15 cellular contexts compared by ENCODE assay signal in genomic region chr5:163453705-163454104, GRCh38. TPM values are rescaled to one million over a fixed set of nuclear protein-coding genes. Genes with fewer than 3 reads are reported as not detected.
DNase-seq lines count a peak whose midpoint lies in the region; ATAC-seq and TF ChIP-seq lines count a peak whose summit lies in the region.
"Had no signal": no experiment of that assay in that cellular context is flagged by ENCODE, and none has a peak within 500 bp of the region (broad histone marks: within the 10 kb centered on the region; RNA-seq: fewer than 3 reads in every experiment).

No MANE protein-coding gene starts in this region.

- H3K36me3 ChIP-seq in CD4-positive, CD25-positive, alpha-beta regulatory T cell (ENCODE audit: control insufficient read depth, insufficient read depth, low read length) = peaks cover 28% of the 10 kb centered on the region

- no peak for ATAC-seq in CD4-positive, CD25-positive, alpha-beta regulatory T cell (ENCODE audit: low read depth in 2 of 2)
- ATAC-seq in GM18519 (IDR thresholded peaks at IDR 0.05; ENCODE audit: low FRiP score, unreplicated experiment) = no peak

- H3K27me3 Mint-ChIP-seq in CD4-positive, CD25-positive, alpha-beta regulatory T cell = no peaks in the 10 kb centered on the region
- H3K27me3 Mint-ChIP-seq: IgD-negative memory B cell had no signal

- H3K27me3 ChIP-seq in CD4-positive, CD25-positive, alpha-beta regulatory T cell (ENCODE audit: control insufficient read depth, insufficient read depth, low read length) = no peaks in the 10 kb centered on the region
- H3K27me3 ChIP-seq: SJSA1 had no signal

- peak overlapping the region; percentile 8 for H3K27ac ChIP-seq in CD4-positive, CD25-positive, alpha-beta regulatory T cell (ENCODE audit: insufficient read depth, low read length, poor library complexity, severe bottlenecking)
- H3K27ac ChIP-seq: SJSA1 had no signal

- no peak for DNase-seq in CD4-positive, CD25-positive, alpha-beta regulatory T cell
- DNase-seq in HS-5 (ENCODE audit: low read depth) = peak; percentile 13
- peak; percentile 65 for DNase-seq in choroid plexus epithelial cell (ENCODE audit: low read depth)
- peak; percentile 70 for DNase-seq in iris pigment epithelial cell (ENCODE audit: low read depth)
- DNase-seq in kidney tubule cell (ENCODE audit: low spot score) = no peak
- DNase-seq in GM20000 (ENCODE audit: low spot score) = no peak
- DNase-seq in AG08395 (ENCODE audit: low spot score) = no peak
- DNase-seq: C1 segment of cervical spinal cord, DND-41, NCI-H1105, NCI-H1694 treated with DMSO at 0.1 percent for 48 hours, NCI-H69 had no signal

- peaks cover 18% of the 10 kb centered on the region for H3K36me3 Mint-ChIP-seq in CD4-positive, CD25-positive, alpha-beta regulatory T cell

- peaks cover 7 to 32% (median 25%) of the 10 kb centered on the region in 4 donors for H3K4me1 Mint-ChIP-seq in CD4-positive, CD25-positive, alpha-beta regulatory T cell

- H3K9me3 Mint-ChIP-seq in CD4-positive, CD25-positive, alpha-beta regulatory T cell = no peaks in the 10 kb centered on the region

- H3K27ac Mint-ChIP-seq in CD4-positive, CD25-positive, alpha-beta regulatory T cell = no peak overlapping the region
- H3K27ac Mint-ChIP-seq: IgD-negative memory B cell had no signal

- H3K9me3 ChIP-seq in CD4-positive, CD25-positive, alpha-beta regulatory T cell (ENCODE audit: control insufficient read depth in 2 of 2, low read length in 2 of 2) = no peaks in the 10 kb centered on the region
- H3K9me3 ChIP-seq: SJSA1 had no signal

- H3K4me1 ChIP-seq in CD4-positive, CD25-positive, alpha-beta regulatory T cell (ENCODE audit: control insufficient read depth, insufficient read depth, low read length, poor library complexity, severe bottlenecking) = peaks cover 18% of the 10 kb centered on the region

- no peak overlapping the region for H3K4me3 Mint-ChIP-seq in CD4-positive, CD25-positive, alpha-beta regulatory T cell
- H3K4me3 Mint-ChIP-seq: IgD-negative memory B cell had no signal

- H3K4me3 ChIP-seq in CD4-positive, CD25-positive, alpha-beta regulatory T cell (ENCODE audit: low read depth, low read length) = no peak overlapping the region
- no peak overlapping the region for H3K4me3 ChIP-seq in choroid plexus epithelial cell (ENCODE audit: low read depth, low read length)
- H3K4me3 ChIP-seq: SJSA1 had no signal

- TF ChIP-seq CTCF in choroid plexus epithelial cell (conservative IDR thresholded peaks at IDR 0.05; ENCODE audit: low read depth, low read length) = no peak
- no peak for TF ChIP-seq CTCF in GM20000 (IDR thresholded peaks at IDR 0.05; ENCODE audit: extremely low read depth, missing control alignments)

RNA-seq across cellular contexts. Expression of gene NUDCD2, which starts 6.2 kb away (rescaled TPM):
- total RNA-seq in CD4-positive, CD25-positive, alpha-beta regulatory T cell = 20.7 TPM
- polyA plus RNA-seq in CD4-positive, CD25-positive, alpha-beta regulatory T cell = 10 to 100 TPM; 39.8 to 59.8 (median 47.8) TPM

RNA-seq across cellular contexts. Expression of gene HMMR, which starts 6.7 kb away (rescaled TPM):
- 1.0 TPM for total RNA-seq in CD4-positive, CD25-positive, alpha-beta regulatory T cell
- 1 to 10 TPM in 2 of 4 donors, under 1 TPM in 2; 0.82 to 2.3 (median 1.2) TPM for polyA plus RNA-seq in CD4-positive, CD25-positive, alpha-beta regulatory T cell
- polyA plus RNA-seq: IgD-negative memory B cell had no signal

RNA-seq across cellular contexts. Expression of gene CCNG1, which starts 16.3 kb away (rescaled TPM):
- 82.5 TPM for total RNA-seq in CD4-positive, CD25-positive, alpha-beta regulatory T cell
- 100 to 1,000 TPM; 132 to 169 (median 158) TPM for polyA plus RNA-seq in CD4-positive, CD25-positive, alpha-beta regulatory T cell

RNA-seq across cellular contexts. Expression of gene MAT2B, which starts 51.7 kb away (rescaled TPM):
- total RNA-seq in CD4-positive, CD25-positive, alpha-beta regulatory T cell = 88.9 TPM
- 100 to 1,000 TPM; 362 to 444 (median 424) TPM for polyA plus RNA-seq in CD4-positive, CD25-positive, alpha-beta regulatory T cell

Comparison
In these comparisons a context has a peak if more than half of its experiments do, and no peak if none do; other contexts are left out.
1. DNase-seq: peak in HS-5 (single experiment), choroid plexus epithelial cell (single experiment) and iris pigment epithelial cell (single experiment); none in CD4-positive, CD25-positive, alpha-beta regulatory T cell (0 of 3), kidney tubule cell (single experiment), GM20000 (single experiment) and AG08395 (single experiment).